15 cellular contexts compared by ENCODE assay signal in the genomic region with DNA sequence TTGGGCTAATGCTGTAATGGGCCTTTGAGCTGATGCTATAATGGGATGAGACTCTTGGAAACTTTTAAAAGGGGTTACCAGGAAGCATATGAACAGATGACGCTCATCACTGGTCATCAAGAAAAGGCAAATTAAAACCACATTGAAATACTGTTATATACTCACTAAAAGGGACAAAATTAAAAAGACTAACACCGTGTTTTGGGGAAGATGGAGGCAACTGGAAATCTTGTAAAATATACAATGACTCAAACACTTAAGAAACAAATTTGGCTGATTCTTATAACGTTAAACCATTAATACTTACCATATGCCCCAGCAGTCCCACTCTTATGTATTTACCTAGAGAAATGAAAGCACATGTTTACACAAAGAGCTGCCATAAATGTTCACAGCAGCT.
DNase-seq lines count a peak whose midpoint lies in the region; TF ChIP-seq lines count a peak whose summit lies in the region.
"Had no signal": no experiment of that assay in that cellular context is flagged by ENCODE, and none has a peak within 500 bp of the region (broad histone marks: within the 10 kb centered on the region; RNA-seq: fewer than 3 reads in every experiment).

No MANE protein-coding gene starts in this region.

- CTCF ChIA-PET in BJ (lab: Yijun Ruan, JAX): no interaction called here

- H3K4me3 ChIP-seq in BJ (ENCODE audit: low read depth, low read length): no peak overlapping the region
- H3K4me3 ChIP-seq: GM23338 had no signal

- TF ChIP-seq CTCF in BJ (IDR thresholded peaks at IDR 0.05; ENCODE audit: insufficient read depth, low read depth, low read length) (no peak), VCaP (conservative IDR thresholded peaks at IDR 0.05) (no peak)

- H3K27ac ChIP-seq in VCaP: peak overlapping the region; percentile 30
- H3K27ac ChIP-seq: C4-2B had no signal

- POLR2A ChIA-PET in BJ (lab: Charles Lee): no interaction called here

- no peaks in the 10 kb centered on the region for H3K36me3 ChIP-seq in BJ (ENCODE audit: control insufficient read depth, insufficient read depth, low read length)
- H3K36me3 ChIP-seq: BE2C had no signal

- H3K27me3 ChIP-seq in BJ (ENCODE audit: control insufficient read depth, insufficient read depth, low read length): no peaks in the 10 kb centered on the region

- DNase-seq in BJ (ENCODE audit: low read depth) (peak; percentile 28), NCI-H524 (lab: John Stamatoyannopoulos, UW) (peak; percentile 50), fibroblast of peridontal ligament (ENCODE audit: extremely low read depth) (peak; percentile 40), NCI-H2107 (lab: John Stamatoyannopoulos, UW) (no peak), HCEC 1CT (no peak)
- DNase-seq in activated CD4-positive, alpha-beta T cell treated with anti-CD3 and anti-CD28 coated beads, Interleukin-2, amount 50 U/mL, for 48 hours: no peak
- DNase-seq: BE2C; Caco-2; CD4-positive, alpha-beta T cell; DMS79 treated with DMSO at 0.1 percent for 48 hours; GF-D8; KG1 had no signal

Comparison
In these comparisons a context has a peak if more than half of its experiments do, and no peak if none do; other contexts are left out.
1. DNase-seq: peak in BJ (single experiment), NCI-H524 (2 of 2) and fibroblast of peridontal ligament (single experiment); none in NCI-H2107 (single experiment), activated CD4-positive, alpha-beta T cell treated with anti-CD3 and anti-CD28 coated beads, Interleukin-2, amount 50 U/mL, for 48 hours (0 of 2) and HCEC 1CT (single experiment).